8 cellular contexts compared by ENCODE assay signal in genomic region chr7:150377116-150377979, GRCh38. TPM values are rescaled to one million over a fixed set of nuclear protein-coding genes. Genes with fewer than 3 reads are reported as not detected.
DNase-seq lines count a peak whose midpoint lies in the region; ATAC-seq and TF ChIP-seq lines count a peak whose summit lies in the region.

No MANE protein-coding gene starts in this region.

- no peak overlapping the region for H3K4me3 ChIP-seq in BE2C (ENCODE audit: low read depth, low read length)

- TF ChIP-seq CTCF in CD14-positive monocyte (IDR thresholded peaks at IDR 0.05), result no peak
- TF ChIP-seq CTCF in HFFc6 (IDR thresholded peaks at IDR 0.05), result no peak
- TF ChIP-seq CTCF in BE2C (IDR thresholded peaks at IDR 0.05; ENCODE audit: low read depth, low read length), result no peak

- DNase-seq in CD14-positive monocyte (ENCODE audit: low spot score) (no peak), HFFc6 (no peak), NCI-H748 treated with DMSO at 0.1 percent for 48 hours (lab: John Stamatoyannopoulos, UW) (no peak), SW 1271 (lab: John Stamatoyannopoulos, UW) (no peak), BE2C (no peak)
- no peak for DNase-seq in activated naive CD8-positive, alpha-beta T cell treated with anti-CD3 and anti-CD28 coated beads, Interleukin-2, amount 10 ng/mL, durations not matched to agents 7 days and 5 days
- DNase-seq in natural killer cell treated with Interleukin-12 subunit alpha and Interleukin-12 subunit beta and Interleukin-15 and Interleukin-18, amount 100 ng/mL, for 72 hours (ENCODE audit: low spot score), result no peak

- H3K27ac Mint-ChIP-seq in CD14-positive monocyte (peak overlapping the region; percentile 11 to 86 (median 71)), HFFc6 (peak overlapping the region; percentile 80)
- H3K27ac Mint-ChIP-seq in activated naive CD8-positive, alpha-beta T cell treated with anti-CD3 and anti-CD28 coated beads, Interleukin-2, amount 10 ng/mL, durations not matched to agents 7 days and 5 days, result peak overlapping the region; percentile 23
- peak overlapping the region; percentile 76 to 87 for H3K27ac Mint-ChIP-seq in natural killer cell treated with Interleukin-12 subunit alpha and Interleukin-12 subunit beta and Interleukin-15 and Interleukin-18, amount 100 ng/mL, for 72 hours

- intact Hi-C loops in CD14-positive monocyte (cut with micrococcal nuclease), result loop anchor here in 1 of 2 donors (10.0 kb wide), 1 partner anchor 707 kb away; the partner anchor contains the start of genes AGAP3, FASTK and TMUB1

- no peaks in the 10 kb centered on the region for H3K9me3 ChIP-seq in BE2C

- POLR2A ChIA-PET in activated naive CD8-positive, alpha-beta T cell treated with anti-CD3 and anti-CD28 coated beads, Interleukin-2, amount 10 ng/mL, durations not matched to agents 7 days and 5 days (lab: Charles Lee), result interaction anchor here (0.8 to 2.1 kb wide), 6 partner anchors 8 to 74 kb away, joined by 3 to 14 read pairs (median 4); partner anchors contain the start of genes ACTR3C, GIMAP8, LRRC61 and REPIN1

- peaks cover 34% of the 10 kb centered on the region for H3K36me3 ChIP-seq in BE2C

- peaks cover 0 to 1% (median 0%) of the 10 kb centered on the region in 3 donors for H3K27me3 Mint-ChIP-seq in CD14-positive monocyte (ENCODE audit: low read depth in 3 of 3)
- peaks cover 6% of the 10 kb centered on the region for H3K27me3 Mint-ChIP-seq in HFFc6 (ENCODE audit: insufficient read depth)
- H3K27me3 Mint-ChIP-seq in activated naive CD8-positive, alpha-beta T cell treated with anti-CD3 and anti-CD28 coated beads, Interleukin-2, amount 10 ng/mL, durations not matched to agents 7 days and 5 days, result no peaks in the 10 kb centered on the region
- H3K27me3 Mint-ChIP-seq in natural killer cell treated with Interleukin-12 subunit alpha and Interleukin-12 subunit beta and Interleukin-15 and Interleukin-18, amount 100 ng/mL, for 72 hours, result no peaks in the 10 kb centered on the region

- no peaks in the 10 kb centered on the region for H3K27me3 ChIP-seq in BE2C

- H3K36me3 Mint-ChIP-seq in CD14-positive monocyte, result peaks cover 21 to 41% of the 10 kb centered on the region in 2 donors
- no peaks in the 10 kb centered on the region; the same call in 1 of the 2 replicates for H3K36me3 Mint-ChIP-seq in HFFc6 (ENCODE audit: low read depth)
- H3K36me3 Mint-ChIP-seq in activated naive CD8-positive, alpha-beta T cell treated with anti-CD3 and anti-CD28 coated beads, Interleukin-2, amount 10 ng/mL, durations not matched to agents 7 days and 5 days, result peaks cover 9% of the 10 kb centered on the region
- no peaks in the 10 kb centered on the region for H3K36me3 Mint-ChIP-seq in natural killer cell treated with Interleukin-12 subunit alpha and Interleukin-12 subunit beta and Interleukin-15 and Interleukin-18, amount 100 ng/mL, for 72 hours

- H3K4me1 Mint-ChIP-seq in CD14-positive monocyte (peaks cover 41% of the 10 kb centered on the region), HFFc6 (ENCODE audit: low read depth) (peaks cover 31% of the 10 kb centered on the region)
- H3K4me1 Mint-ChIP-seq in activated naive CD8-positive, alpha-beta T cell treated with anti-CD3 and anti-CD28 coated beads, Interleukin-2, amount 10 ng/mL, durations not matched to agents 7 days and 5 days, result peaks cover 36% of the 10 kb centered on the region
- peaks cover 26 to 32% of the 10 kb centered on the region in 2 donors for H3K4me1 Mint-ChIP-seq in natural killer cell treated with Interleukin-12 subunit alpha and Interleukin-12 subunit beta and Interleukin-15 and Interleukin-18, amount 100 ng/mL, for 72 hours (ENCODE audit: low read depth in 2 of 2)

- no peaks in the 10 kb centered on the region for H3K9me3 Mint-ChIP-seq in CD14-positive monocyte
- no peaks in the 10 kb centered on the region for H3K9me3 Mint-ChIP-seq in HFFc6
- no peaks in the 10 kb centered on the region for H3K9me3 Mint-ChIP-seq in activated naive CD8-positive, alpha-beta T cell treated with anti-CD3 and anti-CD28 coated beads, Interleukin-2, amount 10 ng/mL, durations not matched to agents 7 days and 5 days
- H3K9me3 Mint-ChIP-seq in natural killer cell treated with Interleukin-12 subunit alpha and Interleukin-12 subunit beta and Interleukin-15 and Interleukin-18, amount 100 ng/mL, for 72 hours, result no peaks in the 10 kb centered on the region

- no peaks in the 10 kb centered on the region for H3K4me1 ChIP-seq in BE2C

- no peak for ATAC-seq in activated naive CD8-positive, alpha-beta T cell treated with anti-CD3 and anti-CD28 coated beads, Interleukin-2, amount 10 ng/mL, durations not matched to agents 7 days and 5 days (ENCODE audit: low read depth)
- no peak for ATAC-seq in natural killer cell treated with Interleukin-12 subunit alpha and Interleukin-12 subunit beta and Interleukin-15 and Interleukin-18, amount 100 ng/mL, for 72 hours
- ATAC-seq in GM21576 (IDR thresholded peaks at IDR 0.05; ENCODE audit: unreplicated experiment), result no peak

- H3K4me3 Mint-ChIP-seq in CD14-positive monocyte (no peak overlapping the region), HFFc6 (no peak overlapping the region)
- peak overlapping the region; percentile 80 for H3K4me3 Mint-ChIP-seq in activated naive CD8-positive, alpha-beta T cell treated with anti-CD3 and anti-CD28 coated beads, Interleukin-2, amount 10 ng/mL, durations not matched to agents 7 days and 5 days
- peak overlapping the region; percentile 94 for H3K4me3 Mint-ChIP-seq in natural killer cell treated with Interleukin-12 subunit alpha and Interleukin-12 subunit beta and Interleukin-15 and Interleukin-18, amount 100 ng/mL, for 72 hours

RNA-seq across cellular contexts. Expression of gene ZNF775, which starts 1.8 kb away (rescaled TPM):
- polyA plus RNA-seq in CD14-positive monocyte, result 1 to 10 TPM; 1.3 to 2.7 TPM
- total RNA-seq in HFFc6 (2021; fragmentation: NEBNext Ultra II Directional; extraction: Animal tissue kit (Norgen Biotek cat#: 25700)), result 1 to 10 TPM; 2.7 to 3.8 (median 2.9) TPM
- total RNA-seq in activated naive CD8-positive, alpha-beta T cell treated with anti-CD3 and anti-CD28 coated beads, Interleukin-2, amount 10 ng/mL, durations not matched to agents 7 days and 5 days, result 1 to 10 TPM; 5.4 to 6.4 TPM
- 1 to 10 TPM; 4.0 to 5.1 TPM for total RNA-seq in natural killer cell treated with Interleukin-12 subunit alpha and Interleukin-12 subunit beta and Interleukin-15 and Interleukin-18, amount 100 ng/mL, for 72 hours
- polyA plus RNA-seq in BE2C (2012; ENCODE audit: insufficient read depth, insufficient read length, low read depth), result 18.2 TPM

RNA-seq across cellular contexts. Expression of gene REPIN1, which starts 8.7 kb away (rescaled TPM):
- 10 to 100 TPM; 32.7 to 39.0 TPM for polyA plus RNA-seq in CD14-positive monocyte
- total RNA-seq in HFFc6 (2021; fragmentation: NEBNext Ultra II Directional; extraction: Animal tissue kit (Norgen Biotek cat#: 25700)), result 10 to 100 TPM; 68.8 to 78.3 (median 75.5) TPM
- total RNA-seq in activated naive CD8-positive, alpha-beta T cell treated with anti-CD3 and anti-CD28 coated beads, Interleukin-2, amount 10 ng/mL, durations not matched to agents 7 days and 5 days, result 10 to 100 TPM; 53.4 to 57.5 TPM
- 10 to 100 TPM; 53.9 to 84.2 TPM for total RNA-seq in natural killer cell treated with Interleukin-12 subunit alpha and Interleukin-12 subunit beta and Interleukin-15 and Interleukin-18, amount 100 ng/mL, for 72 hours
- 396 TPM for polyA plus RNA-seq in BE2C (2012; ENCODE audit: insufficient read depth, insufficient read length, low read depth)

RNA-seq across cellular contexts. Expression of gene RARRES2, which starts 35.9 kb away (rescaled TPM):
- polyA plus RNA-seq in CD14-positive monocyte, result not detected
- under 1 TPM in 2 of 6 experiments, not detected in 4; 0.28 to 0.39 TPM for total RNA-seq in HFFc6 (2021; fragmentation: NEBNext Ultra II Directional; extraction: Animal tissue kit (Norgen Biotek cat#: 25700))
- not detected for total RNA-seq in activated naive CD8-positive, alpha-beta T cell treated with anti-CD3 and anti-CD28 coated beads, Interleukin-2, amount 10 ng/mL, durations not matched to agents 7 days and 5 days
- not detected for total RNA-seq in natural killer cell treated with Interleukin-12 subunit alpha and Interleukin-12 subunit beta and Interleukin-15 and Interleukin-18, amount 100 ng/mL, for 72 hours
- not detected for polyA plus RNA-seq in BE2C (2012; ENCODE audit: insufficient read depth, insufficient read length, low read depth)

RNA-seq across cellular contexts. Expression of gene ACTR3C, which starts 54.0 kb away (rescaled TPM):
- polyA plus RNA-seq in CD14-positive monocyte, result 1 to 10 TPM in 1 of 2 donors, under 1 TPM in 1; 0.55 to 1.7 TPM
- total RNA-seq in HFFc6 (2021; fragmentation: NEBNext Ultra II Directional; extraction: Animal tissue kit (Norgen Biotek cat#: 25700)), result not detected
- total RNA-seq in activated naive CD8-positive, alpha-beta T cell treated with anti-CD3 and anti-CD28 coated beads, Interleukin-2, amount 10 ng/mL, durations not matched to agents 7 days and 5 days, result 1 to 10 TPM; 6.4 to 7.0 TPM
- total RNA-seq in natural killer cell treated with Interleukin-12 subunit alpha and Interleukin-12 subunit beta and Interleukin-15 and Interleukin-18, amount 100 ng/mL, for 72 hours, result 10 to 100 TPM in 1 of 2 donors, 1 to 10 TPM in 1; 2.9 to 12.6 TPM
- 4.9 TPM for polyA plus RNA-seq in BE2C (2012; ENCODE audit: insufficient read depth, insufficient read length, low read depth)

RNA-seq across cellular contexts. Expression of gene LRRC61, which starts 54.2 kb away (rescaled TPM):
- 1 to 10 TPM; 5.7 to 8.6 TPM for polyA plus RNA-seq in CD14-positive monocyte
- not detected for total RNA-seq in HFFc6 (2021; fragmentation: NEBNext Ultra II Directional; extraction: Animal tissue kit (Norgen Biotek cat#: 25700))
- total RNA-seq in activated naive CD8-positive, alpha-beta T cell treated with anti-CD3 and anti-CD28 coated beads, Interleukin-2, amount 10 ng/mL, durations not matched to agents 7 days and 5 days, result 10 to 100 TPM; 16.6 to 17.2 TPM
- total RNA-seq in natural killer cell treated with Interleukin-12 subunit alpha and Interleukin-12 subunit beta and Interleukin-15 and Interleukin-18, amount 100 ng/mL, for 72 hours, result 10 to 100 TPM; 16.1 to 27.1 TPM
- 44.5 TPM for polyA plus RNA-seq in BE2C (2012; ENCODE audit: insufficient read depth, insufficient read length, low read depth)

Comparison
In these comparisons a context has a peak if more than half of its experiments do, and no peak if none do; other contexts are left out.
1. H3K27ac Mint-ChIP-seq: peak in every context shown above with its lines; median percentile 82 in natural killer cell treated with Interleukin-12 subunit alpha and Interleukin-12 subunit beta and Interleukin-15 and Interleukin-18, amount 100 ng/mL, for 72 hours; 80 in HFFc6; 71 in CD14-positive monocyte; 23 in activated naive CD8-positive, alpha-beta T cell treated with anti-CD3 and anti-CD28 coated beads, Interleukin-2, amount 10 ng/mL, durations not matched to agents 7 days and 5 days.
2. H3K4me3 Mint-ChIP-seq: peak in activated naive CD8-positive, alpha-beta T cell treated with anti-CD3 and anti-CD28 coated beads, Interleukin-2, amount 10 ng/mL, durations not matched to agents 7 days and 5 days (single experiment) and natural killer cell treated with Interleukin-12 subunit alpha and Interleukin-12 subunit beta and Interleukin-15 and Interleukin-18, amount 100 ng/mL, for 72 hours (single experiment); none in CD14-positive monocyte (0 of 2) and HFFc6 (single experiment).